ENCODE assay signal across 8 cellular contexts in the genomic region with DNA sequence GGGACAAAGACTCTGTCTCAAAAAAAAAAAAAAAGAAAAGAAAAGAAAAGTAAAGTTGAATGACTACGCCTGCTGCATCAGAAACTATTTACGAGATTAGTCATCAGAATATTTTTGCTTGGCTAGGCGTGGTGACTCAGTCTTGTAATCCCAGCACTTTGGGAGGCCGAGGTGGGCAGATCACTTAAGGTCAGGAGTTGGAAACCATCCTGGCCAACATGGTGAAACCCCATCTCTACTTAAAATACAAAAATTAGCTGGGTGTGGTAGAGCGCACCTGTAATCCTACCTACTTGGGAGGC.
A peak's percentile ranks its signal among the peaks of the same experiment; 100 is the strongest.
DNase-seq lines count a peak whose midpoint lies in the region; ATAC-seq, FAIRE-seq and TF ChIP-seq lines count a peak whose summit lies in the region.
"Not testable (repeated sequence)": the region's sequence is repeated elsewhere in the genome, so short reads cannot be mapped to it uniquely, and the experiment has no call there.

No MANE protein-coding gene starts in this region.

- not testable (repeated sequence) for H3K4me3 ChIP-seq in AG10803 (ENCODE audit: low read length); astrocyte (ENCODE audit: insufficient read depth, low read depth, low read length); gastrocnemius medialis
- H3K4me3 ChIP-seq in GM23248, result peak overlapping the region; percentile 55

- in situ Hi-C loops in GM23248 (cut with MboI); gastrocnemius medialis (cut with MboI; ENCODE audit: low sequenced_read_pairs in 4 of 4): not testable (repeated sequence)

- H3K4me1 ChIP-seq in GM23248 (ENCODE audit: insufficient read depth) (peaks cover 27% of the 10 kb centered on the region), astrocyte (ENCODE audit: insufficient read depth, low read length) (peaks cover 18% of the 10 kb centered on the region)
- H3K4me1 ChIP-seq in gastrocnemius medialis, result not testable (repeated sequence)

- H3K4me1 Mint-ChIP-seq in astrocyte (ENCODE audit: low read depth, unreplicated experiment), result peaks cover 12% of the 10 kb centered on the region

- H3K36me3 ChIP-seq in GM23248 (ENCODE audit: low read depth), result peaks cover 24% of the 10 kb centered on the region
- H3K36me3 ChIP-seq in astrocyte (ENCODE audit: insufficient read depth, low read length); gastrocnemius medialis: not testable (repeated sequence)

- intact Hi-C loops in gastrocnemius medialis (cut with DNase I; ENCODE audit: low total_unique reads), result loop anchor here (10.0 kb wide), 1 partner anchor 57 kb away; no protein-coding TSS in a partner anchor

- not testable (repeated sequence) for H3K79me2 ChIP-seq in GM23248 (ENCODE audit: insufficient read depth); astrocyte (ENCODE audit: insufficient read depth, low read length)

- H3F3A ChIP-seq in GM23248 (ENCODE audit: insufficient read depth), result peaks cover 56% of the 10 kb centered on the region

- not testable (repeated sequence) for H4K20me1 ChIP-seq in GM23248 (ENCODE audit: insufficient read depth); astrocyte (ENCODE audit: insufficient read depth, low read length)

- DNase-seq in AG10803 (ENCODE audit: low read depth) (peak; percentile 90), GM23248 (peak; percentile 94), LoVo (ENCODE audit: low spot score) (peak; percentile 87), astrocyte (ENCODE audit: low read depth) (peak; percentile 89), fibroblast of the conjunctiva (ENCODE audit: low read depth) (peak; percentile 83), gastrocnemius medialis (peak in 1 of 2 donors; percentile 36)

- not testable (repeated sequence) for H3K4me3 Mint-ChIP-seq in astrocyte (ENCODE audit: unreplicated experiment)

- 10 to 11% methylated on average over 5 of the region's 5 CpGs for WGBS in GM23248 (ENCODE audit: low coverage in 1 of 2, low lambda C conversion rate in 2 of 2, missing lambda C conversion rate in 2 of 2), 2 experiments

- peaks cover 15% of the 10 kb centered on the region for H3K36me3 Mint-ChIP-seq in astrocyte (ENCODE audit: low read depth, unreplicated experiment)

- not testable (repeated sequence) for H3K9me3 Mint-ChIP-seq in astrocyte (ENCODE audit: unreplicated experiment)

- H3K27me3 Mint-ChIP-seq in astrocyte (ENCODE audit: low read depth, unreplicated experiment), result not testable (repeated sequence)

- H3K27ac Mint-ChIP-seq in astrocyte (ENCODE audit: unreplicated experiment), result peak overlapping the region; percentile 90

- not testable (repeated sequence) for TF ChIP-seq CTCF in AG10803 (conservative IDR thresholded peaks at IDR 0.05; ENCODE audit: low read length); astrocyte (IDR thresholded peaks at IDR 0.05; ENCODE audit: insufficient read depth, low read depth, low read length); gastrocnemius medialis (IDR thresholded peaks at IDR 0.05 in 4 of 5, conservative IDR thresholded peaks at IDR 0.05 in 1 of 5)

- not testable (repeated sequence) for H3K9me3 ChIP-seq in GM23248 (ENCODE audit: low read depth); astrocyte (ENCODE audit: insufficient read depth, low read depth, low read length); gastrocnemius medialis

- H3K9ac ChIP-seq in GM23248, result peak overlapping the region; percentile 75
- H3K9ac ChIP-seq in astrocyte (ENCODE audit: low read length), result peak overlapping the region; percentile 54

- H3K27ac ChIP-seq in GM23248, result peak overlapping the region; percentile 97
- H3K27ac ChIP-seq in astrocyte (ENCODE audit: low read depth, low read length), result peak overlapping the region; percentile 78
- H3K27ac ChIP-seq in gastrocnemius medialis, result peak overlapping the region in 1 of 4 donors; percentile 58

- H3K9me2 ChIP-seq in GM23248 (ENCODE audit: insufficient read depth), result not testable (repeated sequence)

- not testable (repeated sequence) for H3K27me3 ChIP-seq in GM23248 (replicated peaks; ENCODE audit: insufficient read depth); astrocyte (ENCODE audit: insufficient read depth, low read length); gastrocnemius medialis

- H2AFZ ChIP-seq in GM23248; astrocyte (ENCODE audit: low read depth, low read length): not testable (repeated sequence)

- H3K4me2 ChIP-seq in GM23248 (ENCODE audit: unreplicated experiment), result peak overlapping the region; percentile 55
- peak overlapping the region; percentile 53 for H3K4me2 ChIP-seq in astrocyte (ENCODE audit: low read length)

- FAIRE-seq in astrocyte (lab: Jason Lieb, UNC), result peak; percentile 47

- ATAC-seq in GM18870 (IDR thresholded peaks at IDR 0.05; ENCODE audit: unreplicated experiment) (peak; percentile 81), HG03095 (IDR thresholded peaks at IDR 0.05; ENCODE audit: unreplicated experiment) (peak; percentile 68), gastrocnemius medialis (peak; percentile 70 to 88)

- TF ChIP-seq POLR2A in gastrocnemius medialis (IDR thresholded peaks at IDR 0.05), result not testable (repeated sequence)
